ENCODE assay signal across 11 cellular contexts in the genomic region with DNA sequence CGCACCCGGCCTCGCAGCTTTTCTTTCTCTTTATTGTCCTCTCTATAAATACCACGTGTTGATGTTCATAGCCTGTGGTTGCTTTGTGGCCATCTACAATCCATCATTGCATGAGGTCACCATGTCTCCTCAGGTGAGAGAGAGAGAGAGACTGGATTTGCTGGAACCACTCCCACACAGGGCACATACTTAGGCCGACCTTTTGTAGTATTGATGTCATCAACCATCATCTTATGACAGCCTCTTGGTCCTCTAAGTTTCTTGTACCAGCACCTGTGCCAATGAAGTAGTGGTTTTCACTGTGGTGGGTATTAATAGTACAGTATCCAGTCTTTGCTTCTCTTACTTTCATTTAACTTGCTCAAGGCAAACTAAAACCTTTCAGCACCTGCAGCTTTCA. TPM values are rescaled to one million over a fixed set of nuclear protein-coding genes. Genes with fewer than 3 reads are reported as not detected.
DNase-seq lines count a peak whose midpoint lies in the region; ATAC-seq and TF ChIP-seq lines count a peak whose summit lies in the region.
"Had no signal": no experiment of that assay in that cellular context is flagged by ENCODE, and none has a peak within 500 bp of the region (broad histone marks: within the 10 kb centered on the region; RNA-seq: fewer than 3 reads in every experiment).

No MANE protein-coding gene starts in this region.

- no peak overlapping the region for H3K4me3 ChIP-seq in neutrophil (ENCODE audit: low read depth in 1 of 2, low read length in 1 of 2)
- H3K4me3 ChIP-seq in SJCRH30, result no peak overlapping the region
- H3K4me3 ChIP-seq: pancreas had no signal

- peak; percentile 71 for ATAC-seq in GM18909 (IDR thresholded peaks at IDR 0.05; ENCODE audit: poor library complexity, unreplicated experiment)
- peak; percentile 60 for ATAC-seq in HG03097 (IDR thresholded peaks at IDR 0.05; ENCODE audit: low FRiP score, unreplicated experiment)

- H3K9me3 ChIP-seq in neutrophil (no peaks in the 10 kb centered on the region), SJCRH30 (replicated peaks) (no peaks in the 10 kb centered on the region)
- H3K9me3 ChIP-seq: pancreas had no signal

- no peaks in the 10 kb centered on the region for H3K4me1 ChIP-seq in neutrophil (ENCODE audit: control insufficient read depth in 1 of 2, insufficient read depth in 1 of 2, low read depth in 1 of 2, low read length in 1 of 2)
- no peaks in the 10 kb centered on the region for H3K4me1 ChIP-seq in SJCRH30
- H3K4me1 ChIP-seq: pancreas had no signal

- H3K27ac ChIP-seq in neutrophil (peak overlapping the region; percentile 11), SJCRH30 (no peak overlapping the region)
- H3K27ac ChIP-seq: pancreas had no signal

- DNase-seq in astrocyte of the hippocampus (ENCODE audit: low read depth, low spot score) (peak; percentile 65), NCI-H1694 (lab: John Stamatoyannopoulos, UW) (no peak), dedifferentiated amniotic fluid mesenchymal stem cell (ENCODE audit: extremely low spot score) (no peak), SJCRH30 (no peak)
- DNase-seq in stimulated activated CD4-positive, alpha-beta T cell treated with anti-CD3 and anti-CD28 coated beads, Interleukin-4, amount 100 ng/mL, for 24 hours, result no peak
- DNase-seq: activated T-cell treated with anti-CD3 and anti-CD28 coated beads, Interleukin-2, amount 50 U/mL, for 48 hours; NCI-H345; pancreas had no signal

- no peak for TF ChIP-seq CTCF in neutrophil (IDR thresholded peaks at IDR 0.05)

- H3K36me3 ChIP-seq in neutrophil (peaks cover 5% of the 10 kb centered on the region), SJCRH30 (no peaks in the 10 kb centered on the region)
- H3K36me3 ChIP-seq: pancreas had no signal

- H3K27me3 ChIP-seq in neutrophil (no peaks in the 10 kb centered on the region), SJCRH30 (no peaks in the 10 kb centered on the region)
- H3K27me3 ChIP-seq: pancreas had no signal

RNA-seq across cellular contexts. Expression of gene P2RY6, which starts 22.8 kb away (rescaled TPM):
- total RNA-seq in SJCRH30 (2014; rRNA removed; shearing (Covaris generic)), result 0.08 TPM in 1 of 2 replicates, not detected in the other

RNA-seq across cellular contexts. Expression of gene P2RY2, which starts 31.2 kb away (rescaled TPM):
- total RNA-seq in SJCRH30 (2014; rRNA removed; shearing (Covaris generic)), result not detected in 2 replicates

RNA-seq across cellular contexts. Expression of gene ARHGEF17, which starts 58.8 kb away (rescaled TPM):
- total RNA-seq in SJCRH30 (2014; rRNA removed; shearing (Covaris generic)), result 7.8 and 12.0 TPM in 2 replicates
